In the genomic region with DNA sequence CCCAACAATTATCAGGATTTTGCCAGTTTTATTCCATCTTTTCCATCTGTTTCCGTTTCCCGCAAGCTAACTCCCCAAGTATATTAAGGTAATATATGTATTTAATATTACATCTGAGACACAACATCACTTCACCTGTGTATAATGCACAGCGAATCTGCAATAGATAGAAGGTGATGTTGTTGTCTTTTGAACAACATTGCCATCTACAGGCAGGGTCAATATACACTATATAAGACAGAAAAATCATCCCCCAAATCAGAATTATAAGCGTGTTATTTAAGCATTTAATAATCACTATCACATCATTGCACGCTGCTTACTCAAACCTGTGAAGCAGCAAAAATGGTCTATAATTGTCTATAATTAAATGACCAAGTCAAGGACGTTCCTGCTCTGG, we compare ENCODE assay signal across 1 cellular context.
TF ChIP-seq lines count a peak whose summit lies in the region.

No MANE protein-coding gene starts in this region.

TF ChIP-seq in GM12878, 131 proteins besides CTCF, POLR2A, EP300 and RAD21 (continued from another document):
- TF ChIP-seq, protein P1, sequence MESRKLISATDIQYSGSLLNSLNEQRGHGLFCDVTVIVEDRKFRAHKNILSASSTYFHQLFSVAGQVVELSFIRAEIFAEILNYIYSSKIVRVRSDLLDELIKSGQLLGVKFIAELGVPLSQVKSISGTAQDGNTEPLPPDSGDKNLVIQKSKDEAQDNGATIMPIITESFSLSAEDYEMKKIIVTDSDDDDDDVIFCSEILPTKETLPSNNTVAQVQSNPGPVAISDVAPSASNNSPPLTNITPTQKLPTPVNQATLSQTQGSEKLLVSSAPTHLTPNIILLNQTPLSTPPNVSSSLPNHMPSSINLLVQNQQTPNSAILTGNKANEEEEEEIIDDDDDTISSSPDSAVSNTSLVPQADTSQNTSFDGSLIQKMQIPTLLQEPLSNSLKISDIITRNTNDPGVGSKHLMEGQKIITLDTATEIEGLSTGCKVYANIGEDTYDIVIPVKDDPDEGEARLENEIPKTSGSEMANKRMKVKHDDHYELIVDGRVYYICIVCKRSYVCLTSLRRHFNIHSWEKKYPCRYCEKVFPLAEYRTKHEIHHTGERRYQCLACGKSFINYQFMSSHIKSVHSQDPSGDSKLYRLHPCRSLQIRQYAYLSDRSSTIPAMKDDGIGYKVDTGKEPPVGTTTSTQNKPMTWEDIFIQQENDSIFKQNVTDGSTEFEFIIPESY (IDR thresholded peaks at IDR 0.05) = no peak
- TF ChIP-seq ZSCAN29 (IDR thresholded peaks at IDR 0.05) (no peak), DPF2 (IDR thresholded peaks at IDR 0.05) (no peak)
